ENCODE assay signal across 1 cellular context in genomic region chr15:41154412-41154811, GRCh38.
TF ChIP-seq lines count a peak whose summit lies in the region.

No MANE protein-coding gene starts in this region.

TF ChIP-seq in endothelial cell of umbilical vein, 7 proteins besides CTCF, POLR2A, EP300 and RAD21 (continued from another document):
- TF ChIP-seq MAX (IDR thresholded peaks at IDR 0.05; ENCODE audit: insufficient read depth, insufficient read length) = no peak
- no peak for TF ChIP-seq MYC (IDR thresholded peaks at IDR 0.05; ENCODE audit: low read depth, low read length)
